Comparison of ENCODE assay signal across 24 cellular contexts in the genomic region with DNA sequence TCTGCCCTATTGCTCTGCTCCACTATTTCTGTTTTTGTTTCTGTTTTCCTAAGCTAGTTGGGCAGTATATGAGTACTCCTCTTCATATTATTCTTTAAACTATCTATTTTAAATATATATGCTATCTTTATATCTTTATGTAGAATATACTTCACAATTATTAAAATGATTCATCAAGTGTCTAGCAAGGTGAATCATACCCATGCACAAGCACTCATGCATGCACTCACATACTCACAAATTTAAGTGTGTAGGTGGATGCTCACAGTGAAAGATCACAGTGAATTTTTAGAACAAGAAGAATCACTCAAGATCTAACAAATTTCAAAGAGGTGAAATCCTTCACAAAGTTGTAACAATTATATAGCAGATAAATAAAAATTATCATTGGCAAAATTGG.
"Had no signal": no experiment of that assay in that cellular context is flagged by ENCODE, and none has a peak within 500 bp of the region (broad histone marks: within the 10 kb centered on the region; RNA-seq: fewer than 3 reads in every experiment).

No MANE protein-coding gene starts in this region.

- H3K36me3 ChIP-seq: colonic mucosa, esophagus muscularis mucosa, gastroesophageal sphincter, heart left ventricle, lower lobe of right lung, WERI-Rb-1 had no signal

- DNase-seq: activated CD4-positive, alpha-beta T cell treated with anti-CD3 and anti-CD28 coated beads, Interleukin-2, amount 10 ng/mL, durations not matched to agents 7 days and 5 days; activated CD4-positive, CD25-positive, alpha-beta regulatory T cell treated with anti-CD3 and anti-CD28 coated beads, Interleukin-2, amount 50 U/mL, for 72 hours; activated CD8-positive, alpha-beta memory T cell treated with anti-CD3 and anti-CD28 coated beads, Interleukin-2, amount 10 ng/mL, durations not matched to agents 7 days and 5 days; activated CD8-positive, alpha-beta T cell treated with anti-CD3 and anti-CD28 coated beads for 36 hours; activated gamma-delta T cell treated with Interleukin-2 at 50 U/mL for 16 hours; activated T-cell treated with anti-CD3 and anti-CD28 coated beads for 4 hours; aorta; colonic mucosa; dorsolateral prefrontal cortex; effector memory CD8-positive, alpha-beta T cell; heart left ventricle; lower lobe of right lung; mesendoderm; mucosa of descending colon; occipital lobe; stimulated activated CD4-positive, alpha-beta T cell treated with anti-CD3 and anti-CD28 coated beads, Interleukin-2, amount 100 ng/mL, for 48 hours; stimulated activated CD8-positive, alpha-beta memory T cell treated with anti-CD3 and anti-CD28 coated beads, Interleukin-4, amount 100 ng/mL, for 48 hours; stimulated activated naive B cell treated with anti-CD40 and anti-IgM and Interleukin-4, amounts not matched to agents 10 μg/mL and 1 μg/mL and 100 μg/mL, for 72 hours; testis; WERI-Rb-1 had no signal

- ATAC-seq: activated CD8-positive, alpha-beta memory T cell treated with anti-CD3 and anti-CD28 coated beads, Interleukin-2, amount 10 ng/mL, durations not matched to agents 7 days and 5 days; activated CD8-positive, alpha-beta T cell treated with anti-CD3 and anti-CD28 coated beads for 36 hours; effector memory CD8-positive, alpha-beta T cell; gastroesophageal sphincter; heart left ventricle; lower lobe of right lung; mucosa of descending colon; sciatic nerve had no signal

- H3K9me3 ChIP-seq: colonic mucosa, esophagus muscularis mucosa, gastroesophageal sphincter, lower lobe of right lung, mucosa of descending colon, testis had no signal

- H3K4me2 ChIP-seq: smooth muscle cell had no signal

- H3K27ac ChIP-seq: colonic mucosa, dorsolateral prefrontal cortex, esophagus muscularis mucosa, gastroesophageal sphincter, heart left ventricle, lower lobe of right lung, testis, WERI-Rb-1 had no signal

- H3K4me3 ChIP-seq: colonic mucosa, dorsolateral prefrontal cortex, esophagus muscularis mucosa, gastroesophageal sphincter, heart left ventricle, lower lobe of right lung, mucosa of descending colon, smooth muscle cell, testis had no signal

- H3K4me1 ChIP-seq: colonic mucosa, esophagus muscularis mucosa, gastroesophageal sphincter, heart left ventricle, lower lobe of right lung, testis had no signal

- H3K27me3 ChIP-seq: colonic mucosa, esophagus muscularis mucosa, gastroesophageal sphincter, heart left ventricle, testis had no signal
